ENCODE assay signal across 24 cellular contexts in genomic region chr20:3707508-3707899, GRCh38. TPM values are rescaled to one million over a fixed set of nuclear protein-coding genes. Genes with fewer than 3 reads are reported as not detected.
"Had no signal": no experiment of that assay in that cellular context is flagged by ENCODE, and none has a peak within 500 bp of the region (broad histone marks: within the 10 kb centered on the region; RNA-seq: fewer than 3 reads in every experiment).

No MANE protein-coding gene starts in this region.

- H3K9me3 ChIP-seq: heart right ventricle, pancreas, right lobe of liver, stomach, thoracic aorta, uterus had no signal

- H3K36me3 ChIP-seq: pancreas, right lobe of liver, stomach, thoracic aorta, uterus had no signal

- DNase-seq: cortex of kidney; effector memory CD4-positive, alpha-beta T cell; mammary epithelial cell; naive thymus-derived CD4-positive, alpha-beta T cell; nephron progenitor cell; pancreas; stimulated activated CD4-positive, alpha-beta T cell treated with anti-CD3 and anti-CD28 coated beads, Interleukin-12 subunit alpha, Interleukin-12 subunit beta, amount 100 ng/mL, for 4 hours; stimulated activated naive CD4-positive, alpha-beta T cell; stomach; uterus had no signal

- FAIRE-seq: endometrium, frontal cortex, islet of Langerhans, pancreas had no signal

- H3K4me1 ChIP-seq: pancreas, right lobe of liver, uterus had no signal

- H3K4me3 ChIP-seq: heart right ventricle, pancreas, right lobe of liver, stomach, thoracic aorta, uterus had no signal

- H3K27me3 ChIP-seq: heart right ventricle, pancreas, right lobe of liver, stomach, uterus had no signal

- H3K27ac ChIP-seq: heart right ventricle, pancreas, right lobe of liver, stomach, uterus had no signal

- ATAC-seq: naive thymus-derived CD4-positive, alpha-beta T cell had no signal

RNA-seq across cellular contexts. Expression of gene SIGLEC1, which starts 4.9 kb away (rescaled TPM):
- total RNA-seq: fibroblast of lung, mammary epithelial cell, progenitor cell of endocrine pancreas, renal cortical epithelial cell had no signal
- polyA plus RNA-seq: fibroblast of lung; mammary epithelial cell; naive thymus-derived CD4-positive, alpha-beta T cell had no signal

RNA-seq across cellular contexts. Expression of gene HSPA12B, which starts 25.0 kb away (rescaled TPM):
- total RNA-seq: mammary epithelial cell; mononuclear cell; naive thymus-derived CD4-positive, alpha-beta T cell; progenitor cell of endocrine pancreas; renal cortical epithelial cell had no signal
- polyA plus RNA-seq: mammary epithelial cell had no signal

RNA-seq across cellular contexts. Expression of gene ADAM33, which starts 25.7 kb away (rescaled TPM):
- polyA plus RNA-seq: mammary epithelial cell; naive thymus-derived CD4-positive, alpha-beta T cell had no signal

RNA-seq across cellular contexts. Expression of gene GFRA4, which starts 44.3 kb away (rescaled TPM):
- total RNA-seq: esophagus mucosa; fibroblast of lung; frontal cortex; heart right ventricle; left lobe of liver; lower leg skin; mammary epithelial cell; mesenteric fat pad; mononuclear cell; naive thymus-derived CD4-positive, alpha-beta T cell; pancreas; progenitor cell of endocrine pancreas; renal cortical epithelial cell; right lobe of liver; stomach; thoracic aorta; uterus had no signal
- polyA plus RNA-seq: fibroblast of lung; heart right ventricle; mammary epithelial cell; naive thymus-derived CD4-positive, alpha-beta T cell; pancreas; stomach had no signal
